8 cellular contexts compared by ENCODE assay signal in the genomic region with DNA sequence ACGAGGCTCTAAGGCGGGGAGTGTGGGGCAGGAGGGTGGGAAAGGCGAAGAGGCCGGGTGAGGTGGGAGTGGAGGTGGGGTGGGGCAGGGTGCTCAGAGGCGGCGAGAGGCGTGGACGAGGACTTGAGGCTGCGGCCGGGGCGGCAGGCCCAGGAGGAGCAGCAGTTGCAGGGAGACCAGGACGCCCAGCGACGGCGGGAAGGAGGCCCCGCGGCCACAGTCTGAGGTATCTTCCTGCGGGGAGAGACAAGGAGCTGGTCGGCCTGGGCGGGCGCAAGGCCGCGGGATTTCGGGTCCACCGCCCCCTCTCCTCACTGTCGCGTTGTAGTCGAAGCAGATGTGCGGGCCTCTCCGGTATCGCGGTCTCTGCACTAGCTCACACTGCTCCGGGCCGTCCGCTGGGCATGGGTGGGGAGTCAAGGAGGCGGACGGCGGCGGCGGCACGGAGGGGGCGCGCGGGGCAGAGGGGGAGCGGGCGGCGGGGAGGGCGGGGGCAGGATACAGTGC. TPM values are rescaled to one million over a fixed set of nuclear protein-coding genes. Genes with fewer than 3 reads are reported as not detected.
DNase-seq lines count a peak whose midpoint lies in the region; ATAC-seq and TF ChIP-seq lines count a peak whose summit lies in the region.

No MANE protein-coding gene starts in this region.

- H3K4me1 ChIP-seq in GM23338 (ENCODE audit: insufficient read depth) (no peaks in the 10 kb centered on the region), right cardiac atrium (ENCODE audit: control insufficient read depth, insufficient read depth, low read length) (no peaks in the 10 kb centered on the region), spleen (peaks cover 0 to 44% (median 24%) of the 10 kb centered on the region in 6 donors)

- H3K9me3 Mint-ChIP-seq in GM23338, result no peaks in the 10 kb centered on the region; the same call in 2 of the 3 replicates
- H3K9me3 Mint-ChIP-seq in WTC11, result no peaks in the 10 kb centered on the region

- peak overlapping the region; percentile 77 for H3K4me3 Mint-ChIP-seq in GM23338
- peak overlapping the region; percentile 76 for H3K4me3 Mint-ChIP-seq in WTC11

- H3K27me3 Mint-ChIP-seq in GM23338 (ENCODE audit: insufficient read depth, low read depth, poor library complexity), result peaks cover 20% of the 10 kb centered on the region
- peaks cover 30% of the 10 kb centered on the region for H3K27me3 Mint-ChIP-seq in WTC11 (ENCODE audit: low read depth)

- CTCF ChIA-PET in WTC11 (lab: Charles Lee), result interaction anchor here (0.5 to 2.1 kb wide), 16 partner anchors 10 to 247 kb away, joined by 3 to 15 read pairs (median 4); a partner anchor contains a TSS

- intact Hi-C loops in right cardiac atrium (cut with DNase I), result no loop called here
- intact Hi-C loops in spleen (cut with DNase I; ENCODE audit: low total_unique reads), result no loop called here

- peak; percentile 61 for ATAC-seq in GM23338
- peak; percentile 31 for ATAC-seq in WTC11
- ATAC-seq in right cardiac atrium, result peak; percentile 37 to 45
- ATAC-seq in GM18517 (IDR thresholded peaks at IDR 0.05; ENCODE audit: unreplicated experiment), result no peak
- no peak for ATAC-seq in HG03196 (IDR thresholded peaks at IDR 0.05; ENCODE audit: unreplicated experiment)

- no peak for TF ChIP-seq POLR2A in spleen (IDR thresholded peaks at IDR 0.05)

- no peaks in the 10 kb centered on the region for H3K9me3 ChIP-seq in right cardiac atrium (ENCODE audit: control insufficient read depth, low read length)
- no peaks in the 10 kb centered on the region for H3K9me3 ChIP-seq in spleen

- no peaks in the 10 kb centered on the region for H3K79me2 ChIP-seq in GM23338 (replicated peaks; ENCODE audit: insufficient read depth)

- 0 out of 2 replicates have a peak, but pooled peaks cover 5% of the 10 kb centered on the region for H3F3A ChIP-seq in GM23338 (replicated peaks; ENCODE audit: low read depth)

- POLR2A ChIA-PET in WTC11 (lab: Charles Lee), result interaction anchor here (0.6 kb wide), 1 partner anchor 1913 kb away, joined by 4 read pairs; no protein-coding TSS in a partner anchor

- peak overlapping the region; percentile 81 for H3K4me2 ChIP-seq in GM23338

- H3K27ac ChIP-seq in GM23338 (ENCODE audit: low read depth) (no peak overlapping the region), right cardiac atrium (ENCODE audit: low read length) (no peak overlapping the region), spleen (peak overlapping the region in 6 of 8 donors; percentile 72 to 87 (median 79))

- H3K36me3 Mint-ChIP-seq in GM23338 (ENCODE audit: low read depth) (no peaks in the 10 kb centered on the region), WTC11 (no peaks in the 10 kb centered on the region)

- H3K36me3 ChIP-seq in GM23338 (ENCODE audit: insufficient read depth), result no peaks in the 10 kb centered on the region
- H3K36me3 ChIP-seq in spleen, result no peaks in the 10 kb centered on the region

- H3K4me1 Mint-ChIP-seq in GM23338, result peaks cover 9% of the 10 kb centered on the region; the same call in 2 of the 3 replicates
- peaks cover 11% of the 10 kb centered on the region for H3K4me1 Mint-ChIP-seq in WTC11

- no peaks in the 10 kb centered on the region for H3K9me2 ChIP-seq in GM23338 (ENCODE audit: insufficient read depth)

- H3K27me3 ChIP-seq in GM23338 (ENCODE audit: insufficient read depth), result peaks cover 11% of the 10 kb centered on the region; the same call in 1 of the 2 replicates
- H3K27me3 ChIP-seq in right cardiac atrium (ENCODE audit: control insufficient read depth, insufficient read depth), result no peaks in the 10 kb centered on the region
- H3K27me3 ChIP-seq in spleen (replicated peaks in 1 of 7), result peaks cover 0 to under 1% (median 0%) of the 10 kb centered on the region in 7 donors

- DNase-seq in GM23338 (ENCODE audit: low spot score) (peak; percentile 75), WTC11 (ENCODE audit: low spot score) (peak; percentile 61), right cardiac atrium (peak in 1 of 3 donors; percentile 72), spleen (peak; percentile 90), SHP77 treated with DMSO at 0.1 percent for 48 hours (lab: John Stamatoyannopoulos, UW) (no peak), SIG-M5 (lab: John Stamatoyannopoulos, UW) (no peak)

- no peak overlapping the region for H3K27ac Mint-ChIP-seq in GM23338
- H3K27ac Mint-ChIP-seq in WTC11, result no peak overlapping the region; the same call in 1 of the 2 replicates

- peak overlapping the region; percentile 78 for H3K4me3 ChIP-seq in GM23338
- H3K4me3 ChIP-seq in right cardiac atrium (ENCODE audit: low read length), result peak overlapping the region; percentile 33
- peak overlapping the region; percentile 39 to 81 (median 58) for H3K4me3 ChIP-seq in spleen

- peak overlapping the region; percentile 76 for H2AFZ ChIP-seq in GM23338

- H4K20me1 ChIP-seq in GM23338 (replicated peaks; ENCODE audit: insufficient read depth), result no peaks in the 10 kb centered on the region

- WGBS in right cardiac atrium, result 23% methylated on average over 45 of the region's 48 CpGs
- WGBS in spleen, 5 donors, result 13 to 43% (median 17%) methylated on average over 14 to 48 of the region's 48 CpGs

- no peak for TF ChIP-seq CTCF in GM23338 (conservative IDR thresholded peaks at IDR 0.05; ENCODE audit: low read depth in 2 of 2)
- TF ChIP-seq CTCF in WTC11 (IDR thresholded peaks at IDR 0.05), result no peak
- TF ChIP-seq CTCF in spleen (IDR thresholded peaks at IDR 0.05 in 8 of 11, conservative IDR thresholded peaks at IDR 0.05 in 3 of 11), result no peak

TF ChIP-seq in GM23338, 12 proteins besides CTCF, POLR2A, EP300 and RAD21 (continues in another document):
- TF ChIP-seq ZNF331 (CRISPR knock-in tag; IDR thresholded peaks at IDR 0.05; ENCODE audit: low read depth), result no peak
- no peak for TF ChIP-seq CREB1 (CRISPR knock-in tag; IDR thresholded peaks at IDR 0.05; ENCODE audit: low read depth)
- TF ChIP-seq POLR2AphosphoS5 (IDR thresholded peaks at IDR 0.05; ENCODE audit: low read depth), result no peak
- no peak for TF ChIP-seq NANOG (IDR thresholded peaks at IDR 0.05; ENCODE audit: borderline replicate concordance)

TF ChIP-seq in WTC11, 78 proteins besides CTCF, POLR2A, EP300 and RAD21:
- TF ChIP-seq ZBTB21 (CRISPR knock-in tag; IDR thresholded peaks at IDR 0.05; ENCODE audit: borderline replicate concordance) (no peak), NR3C1 (CRISPR knock-in tag; conservative IDR thresholded peaks at IDR 0.05; ENCODE audit: low read depth) (no peak), MYBL2 (CRISPR knock-in tag; IDR thresholded peaks at IDR 0.05) (0 out of 2 replicates have a peak, but pooled peaks have one; percentile 14)

RNA-seq across cellular contexts. Expression of a gene that starts 5.3 kb away (rescaled TPM):
- total RNA-seq in GM23338 (2014; rRNA removed; shearing (Covaris generic)), result 41.9 and 49.2 TPM in 2 replicates
- polyA plus RNA-seq in GM23338 (2016; fragmentation: Nextera tagmentation; extraction: Ambion mirVana) (17.8 and 19.3 TPM in 2 replicates), right cardiac atrium (32.5 TPM), spleen (10 to 100 TPM; 14.0 to 22.1 (median 17.2) TPM)
- total RNA-seq in WTC11 (2021) (26.7 to 30.0 TPM (median 28.4 TPM) in 3 replicates), right cardiac atrium (10 to 100 TPM; 28.7 to 33.3 (median 31.7) TPM), spleen (10 to 100 TPM; 22.6 to 49.2 (median 35.1) TPM)

RNA-seq across cellular contexts. Expression of a gene that starts 14.0 kb away (rescaled TPM):
- total RNA-seq in GM23338 (2014; rRNA removed; shearing (Covaris generic)), result 11.5 and 18.2 TPM in 2 replicates
- polyA plus RNA-seq in GM23338 (2016; fragmentation: Nextera tagmentation; extraction: Ambion mirVana) (10.0 and 10.1 TPM in 2 replicates), right cardiac atrium (10.8 TPM), spleen (10 to 100 TPM; 26.8 to 35.2 (median 27.2) TPM)
- total RNA-seq in WTC11 (2021) (9.8 to 12.0 TPM (median 11.3 TPM) in 3 replicates), right cardiac atrium (10 to 100 TPM in 2 of 4 donors, 1 to 10 TPM in 2; 8.5 to 11.1 (median 10.4) TPM), spleen (10 to 100 TPM; 18.7 to 33.7 (median 24.9) TPM)

RNA-seq across cellular contexts. Expression of a gene that starts 14.1 kb away (rescaled TPM):
- 22.3 and 35.6 TPM in 2 replicates for total RNA-seq in GM23338 (2014; rRNA removed; shearing (Covaris generic))
- polyA plus RNA-seq in GM23338 (2016; fragmentation: Nextera tagmentation; extraction: Ambion mirVana), result 27.7 and 31.7 TPM in 2 replicates
- total RNA-seq in WTC11 (2021), result 20.6 to 26.6 TPM (median 23.9 TPM) in 3 replicates
- total RNA-seq in right cardiac atrium, result 10 to 100 TPM; 18.4 to 24.3 (median 19.3) TPM
- 16.7 TPM for polyA plus RNA-seq in right cardiac atrium
- 10 to 100 TPM; 17.8 to 31.2 (median 22.7) TPM for total RNA-seq in spleen
- 10 to 100 TPM; 22.1 to 28.2 (median 23.0) TPM for polyA plus RNA-seq in spleen

RNA-seq across cellular contexts. Expression of a gene that starts 19.1 kb away (rescaled TPM):
- 0.31 TPM in 2 replicates for total RNA-seq in GM23338 (2014; rRNA removed; shearing (Covaris generic))
- 0.24 and 0.29 TPM in 2 replicates for polyA plus RNA-seq in GM23338 (2016; fragmentation: Nextera tagmentation; extraction: Ambion mirVana)
- total RNA-seq in WTC11 (2021), result 0.46 to 0.80 TPM (median 0.74 TPM) in 3 replicates
- total RNA-seq in right cardiac atrium, result under 1 TPM; 0.20 to 0.40 (median 0.29) TPM
- polyA plus RNA-seq in right cardiac atrium, result 0.25 TPM
- 1 to 10 TPM in 3 of 7 donors, under 1 TPM in 3, not detected in 1; 0.60 to 2.2 (median 1.1) TPM for total RNA-seq in spleen
- polyA plus RNA-seq in spleen, result 1 to 10 TPM in 2 of 3 donors, under 1 TPM in 1; 0.56 to 2.1 (median 1.6) TPM

RNA-seq across cellular contexts. Expression of a gene that starts 24.0 kb away (rescaled TPM):
- total RNA-seq in GM23338 (2014; rRNA removed; shearing (Covaris generic)), result 12.8 and 15.7 TPM in 2 replicates
- polyA plus RNA-seq in GM23338 (2016; fragmentation: Nextera tagmentation; extraction: Ambion mirVana), result 9.6 TPM in 2 replicates
- 13.2 to 14.5 TPM (median 14.5 TPM) in 3 replicates for total RNA-seq in WTC11 (2021)
- 10 to 100 TPM; 15.6 to 19.1 (median 15.8) TPM for total RNA-seq in right cardiac atrium
- polyA plus RNA-seq in right cardiac atrium, result 20.4 TPM
- total RNA-seq in spleen, result 100 to 1,000 TPM in 1 of 7 donors, 10 to 100 TPM in 6; 48.3 to 113 (median 63.3) TPM
- 10 to 100 TPM; 59.3 to 83.7 (median 81.4) TPM for polyA plus RNA-seq in spleen

Comparison
In these comparisons a context has a peak if more than half of its experiments do, and no peak if none do; other contexts are left out.
1. ATAC-seq: peak in GM23338 (single experiment), WTC11 (single experiment) and right cardiac atrium (2 of 2); none in GM18517 (single experiment) and HG03196 (single experiment).
2. DNase-seq: peak in GM23338 (single experiment), WTC11 (single experiment) and spleen (single experiment); none in SHP77 treated with DMSO at 0.1 percent for 48 hours (single experiment) and SIG-M5 (single experiment).
3. H3K27ac ChIP-seq: peak in spleen (6 of 8); none in GM23338 (single experiment) and right cardiac atrium (single experiment).
4. Peak in every context shown above with its lines, with median percentiles within 50 percentile points of each other: H3K4me3 ChIP-seq.